ENCODE assay signal across 8 cellular contexts in genomic region chrX:118536204-118536603, GRCh38. TPM values are rescaled to one million over a fixed set of nuclear protein-coding genes. Genes with fewer than 3 reads are reported as not detected.
DNase-seq lines count a peak whose midpoint lies in the region; ATAC-seq, FAIRE-seq and TF ChIP-seq lines count a peak whose summit lies in the region.

No MANE protein-coding gene starts in this region.

- CTCF ChIA-PET in Calu3 (lab: Charles Lee): no interaction called here

- H3K27me3 ChIP-seq in pancreas (no peaks in the 10 kb centered on the region), stomach (no peaks in the 10 kb centered on the region)

- no peak for DNase-seq in HFFc6
- peak; percentile 14 for DNase-seq in MV-4-11 (lab: John Stamatoyannopoulos, UW)
- DNase-seq in nephron progenitor cell: no peak
- DNase-seq in pancreas: no peak
- DNase-seq in Calu3: no peak
- no peak for DNase-seq in NCI-H1092 treated with DMSO at 0.1 percent for 48 hours (lab: John Stamatoyannopoulos, UW)
- no peak for DNase-seq in stomach

- ATAC-seq in GM18907 (IDR thresholded peaks at IDR 0.05; ENCODE audit: unreplicated experiment) (peak; percentile 72), pancreas (no peak)

- no peaks in the 10 kb centered on the region for H3K36me3 ChIP-seq in pancreas
- no peaks in the 10 kb centered on the region for H3K36me3 ChIP-seq in stomach

- H3K9me3 ChIP-seq in pancreas: no peaks in the 10 kb centered on the region
- H3K9me3 ChIP-seq in stomach: no peaks in the 10 kb centered on the region

- H3K4me3 ChIP-seq in pancreas (no peak overlapping the region), stomach (no peak overlapping the region)

- no peaks in the 10 kb centered on the region for H3K27me3 Mint-ChIP-seq in HFFc6 (ENCODE audit: insufficient read depth)
- H3K27me3 Mint-ChIP-seq in nephron progenitor cell (ENCODE audit: low read depth, poor library complexity): no peaks in the 10 kb centered on the region
- peaks cover 4% of the 10 kb centered on the region for H3K27me3 Mint-ChIP-seq in Calu3 (ENCODE audit: unreplicated experiment)

- H3K27ac Mint-ChIP-seq in HFFc6 (peak overlapping the region; percentile 78; the same call in 1 of the 2 replicates), nephron progenitor cell (no peak overlapping the region), Calu3 (ENCODE audit: unreplicated experiment) (no peak overlapping the region)

- BruUV-seq in Calu3 (replicated peaks; lab: Mats Ljungman, UMichigan): no TSS peak

- H3K4me3 Mint-ChIP-seq in HFFc6: peak overlapping the region; percentile 77
- peak overlapping the region; percentile 24 for H3K4me3 Mint-ChIP-seq in nephron progenitor cell
- H3K4me3 Mint-ChIP-seq in Calu3 (ENCODE audit: low read depth, unreplicated experiment): no peak overlapping the region

- H3K9me3 Mint-ChIP-seq in HFFc6 (no peaks in the 10 kb centered on the region), nephron progenitor cell (peaks cover 34% of the 10 kb centered on the region), Calu3 (ENCODE audit: low read depth, unreplicated experiment) (peaks cover 2% of the 10 kb centered on the region)

- H3K36me3 Mint-ChIP-seq in HFFc6 (ENCODE audit: low read depth): no peaks in the 10 kb centered on the region
- H3K36me3 Mint-ChIP-seq in nephron progenitor cell (ENCODE audit: low read depth): peaks cover 13% of the 10 kb centered on the region
- H3K36me3 Mint-ChIP-seq in Calu3 (ENCODE audit: insufficient read depth, unreplicated experiment): no peaks in the 10 kb centered on the region

- H3K4me1 Mint-ChIP-seq in HFFc6 (ENCODE audit: low read depth) (peaks cover 24% of the 10 kb centered on the region), nephron progenitor cell (peaks cover 52% of the 10 kb centered on the region), Calu3 (ENCODE audit: low read depth, unreplicated experiment) (peaks cover 9% of the 10 kb centered on the region)

- intact Hi-C loops in pancreas (cut with DNase I): no loop called here
- intact Hi-C loops in Calu3 (cut with micrococcal nuclease; ENCODE audit: unreplicated experiment): loop anchor here (5.0 kb wide), 1 partner anchor 79 kb away; no protein-coding TSS in a partner anchor
- intact Hi-C loops in stomach (cut with DNase I; ENCODE audit: low total_unique reads): no loop called here

- TF ChIP-seq CTCF in HFFc6 (IDR thresholded peaks at IDR 0.05): no peak
- TF ChIP-seq CTCF in nephron progenitor cell (IDR thresholded peaks at IDR 0.05): no peak
- no peak for TF ChIP-seq CTCF in pancreas (IDR thresholded peaks at IDR 0.05)
- no peak for TF ChIP-seq CTCF in Calu3 (IDR thresholded peaks at IDR 0.05; ENCODE audit: unreplicated experiment)
- TF ChIP-seq CTCF in stomach (IDR thresholded peaks at IDR 0.05): no peak

- H3K27ac ChIP-seq in pancreas (no peak overlapping the region), stomach (peak overlapping the region in 1 of 5 donors; percentile 33)

- no peak for TF ChIP-seq EP300 in stomach (IDR thresholded peaks at IDR 0.05)

- TF ChIP-seq POLR2A in stomach (IDR thresholded peaks at IDR 0.05): no peak

- H3K4me1 ChIP-seq in pancreas (no peaks in the 10 kb centered on the region), stomach (peaks cover 0 to 19% (median 0%) of the 10 kb centered on the region in 4 donors)

- WGBS in pancreas, 2 donors: 55 to 69% methylated on average over 2 of the region's 2 CpGs
- 74 to 90% (median 78%) methylated on average over 2 of the region's 2 CpGs for WGBS in stomach, 5 donors

- no peak for FAIRE-seq in pancreas (lab: Jason Lieb, UNC)

RNA-seq across cellular contexts. Expression of gene DOCK11, which starts 40.6 kb away (rescaled TPM):
- total RNA-seq in HFFc6 (2021; fragmentation: NEBNext Ultra II Directional; extraction: Animal tissue kit (Norgen Biotek cat#: 25700)): 10 to 100 TPM; 16.2 to 18.2 (median 17.7) TPM
- 1 to 10 TPM in 3 of 6 donors, under 1 TPM in 3; 0.65 to 8.1 (median 2.0) TPM for total RNA-seq in pancreas
- 1 to 10 TPM; 2.0 to 2.8 TPM for polyA plus RNA-seq in pancreas
- 1.4 and 1.9 TPM in 2 replicates for total RNA-seq in Calu3 (2022)
- total RNA-seq in stomach: 10 to 100 TPM in 3 of 5 donors, 1 to 10 TPM in 2; 3.5 to 34.0 (median 17.0) TPM
- 1 to 10 TPM; 4.7 to 6.8 (median 5.7) TPM for polyA plus RNA-seq in stomach
